Comparison of ENCODE assay signal across 21 cellular contexts in the genomic region with DNA sequence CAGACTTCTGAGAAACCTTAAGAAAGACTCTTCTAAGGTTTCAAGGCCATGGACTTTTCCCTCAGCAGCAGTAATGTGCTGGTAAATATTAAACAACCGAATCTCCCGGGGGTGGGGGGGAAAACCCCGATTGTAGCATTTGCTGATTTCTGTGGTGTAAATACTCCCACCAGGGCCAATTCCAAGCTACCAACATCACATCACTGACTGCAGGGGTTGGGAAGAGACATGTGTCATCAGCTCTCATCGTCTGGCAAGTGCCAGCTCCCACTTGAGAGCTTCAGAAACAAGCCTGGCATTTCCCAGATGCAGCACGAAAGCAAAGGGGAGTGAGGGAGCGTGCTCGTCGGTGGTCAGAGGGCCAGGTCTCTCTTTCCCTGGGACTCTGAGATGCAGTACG.
DNase-seq lines count a peak whose midpoint lies in the region; ATAC-seq, FAIRE-seq and TF ChIP-seq lines count a peak whose summit lies in the region.
"Had no signal": no experiment of that assay in that cellular context is flagged by ENCODE, and none has a peak within 500 bp of the region (broad histone marks: within the 10 kb centered on the region; RNA-seq: fewer than 3 reads in every experiment).

No MANE protein-coding gene starts in this region.

- intact Hi-C loops in upper lobe of right lung (cut with DNase I), result no loop called here

- TF ChIP-seq CTCF in A549 (IDR thresholded peaks at IDR 0.05), result no peak
- TF ChIP-seq CTCF in brain (conservative IDR thresholded peaks at IDR 0.05), result no peak
- TF ChIP-seq CTCF in neural crest cell (conservative IDR thresholded peaks at IDR 0.05), result no peak
- TF ChIP-seq CTCF in upper lobe of right lung (IDR thresholded peaks at IDR 0.05), result no peak

- H3K27me3 Mint-ChIP-seq in brain (peaks cover 19% of the 10 kb centered on the region), neural crest cell (ENCODE audit: low read depth) (peaks cover 3% of the 10 kb centered on the region)

- ATAC-seq in A549 (no peak), upper lobe of right lung (no peak)

- FAIRE-seq in A549 (lab: Jason Lieb, UNC), result no peak
- FAIRE-seq: D721Med, GM12892, H1 had no signal

- H3K36me3 Mint-ChIP-seq in brain (no peaks in the 10 kb centered on the region), neural crest cell (ENCODE audit: low read depth) (no peaks in the 10 kb centered on the region)

- no peak for DNase-seq in A549 (ENCODE audit: low read depth in 1 of 2, low spot score in 1 of 2)
- peak; percentile 42 for DNase-seq in Daoy (ENCODE audit: low read depth)
- no peak for DNase-seq in neural crest cell (ENCODE audit: low read depth, low spot score)
- no peak for DNase-seq in SW480 (ENCODE audit: low spot score)
- no peak for DNase-seq in upper lobe of right lung
- no peak for DNase-seq in T-helper 1 cell
- DNase-seq: AML-193; MV-4-11; NCI-H1417 treated with DMSO at 0.1 percent for 48 hours; NCI-H1930; NCI-H2171; NCI-H446; NK-92 treated with Interleukin-12 subunit alpha and Interleukin-12 subunit beta, amount 100 ng/mL, for 24 hours; Peyer's patch; Right ventricle myocardium superior had no signal

- TF ChIP-seq RAD21 in A549 (conservative IDR thresholded peaks at IDR 0.05 in 1 of 2, IDR thresholded peaks at IDR 0.05 in 1 of 2), result no peak

- H3K36me3 ChIP-seq in upper lobe of right lung, result no peaks in the 10 kb centered on the region
- H3K36me3 ChIP-seq: Peyer's patch had no signal

- no peak overlapping the region for H3K27ac ChIP-seq in A549
- H3K27ac ChIP-seq in upper lobe of right lung, result no peak overlapping the region
- H3K27ac ChIP-seq: C4-2B, KMS-11, Peyer's patch had no signal

- H3K9me3 ChIP-seq in A549 (no peaks in the 10 kb centered on the region), upper lobe of right lung (no peaks in the 10 kb centered on the region)
- H3K9me3 ChIP-seq: Peyer's patch had no signal

- POLR2A ChIA-PET in A549 (lab: Yijun Ruan, JAX), result no interaction called here

- TF ChIP-seq POLR2A in A549 (IDR thresholded peaks at IDR 0.05; ENCODE audit: low read length), result no peak

- no peaks in the 10 kb centered on the region for H3K27me3 ChIP-seq in upper lobe of right lung
- H3K27me3 ChIP-seq: Peyer's patch had no signal

- H3K9me3 Mint-ChIP-seq in brain (peaks cover 0 to 6% (median 0%) of the 10 kb centered on the region in 5 experiments), neural crest cell (peaks cover 6% of the 10 kb centered on the region)

- no peak overlapping the region for H3K4me3 Mint-ChIP-seq in brain
- no peak overlapping the region for H3K4me3 Mint-ChIP-seq in neural crest cell

- TF ChIP-seq EP300 in A549 (IDR thresholded peaks at IDR 0.05), result no peak

- WGBS in A549 (ENCODE audit: missing lambda C conversion rate), result 59% methylated on average over 9 of the region's 9 CpGs

- H3K4me1 Mint-ChIP-seq in brain, result peaks cover 29% of the 10 kb centered on the region
- peaks cover 10% of the 10 kb centered on the region for H3K4me1 Mint-ChIP-seq in neural crest cell

- CTCF ChIA-PET in A549 (lab: Yijun Ruan, JAX), result no interaction called here

- H3K4me1 ChIP-seq in A549, result no peaks in the 10 kb centered on the region; the same call in 2 of the 3 replicates
- H3K4me1 ChIP-seq in upper lobe of right lung, result no peaks in the 10 kb centered on the region
- H3K4me1 ChIP-seq: Peyer's patch had no signal

- H3K4me2 ChIP-seq in A549, result peak overlapping the region; percentile 16; the same call in 1 of the 3 replicates
- H3K4me2 ChIP-seq: KMS-11 had no signal

- H3K27ac Mint-ChIP-seq in brain (peak overlapping the region in 3 of 5 experiments; percentile 38 to 63 (median 46)), neural crest cell (ENCODE audit: unreplicated experiment) (peak overlapping the region; percentile 67)

- H3K4me3 ChIP-seq in A549, result no peak overlapping the region
- H3K4me3 ChIP-seq in upper lobe of right lung, result no peak overlapping the region
- H3K4me3 ChIP-seq: Peyer's patch had no signal

TF ChIP-seq in A549, 52 proteins besides CTCF, POLR2A, EP300 and RAD21:
- no peak for TF ChIP-seq JUN (IDR thresholded peaks at IDR 0.05)
- no peak for TF ChIP-seq EHF (CRISPR knock-in tag; IDR thresholded peaks at IDR 0.05)
- TF ChIP-seq RARB (CRISPR knock-in tag; IDR thresholded peaks at IDR 0.05), result no peak
- no peak for TF ChIP-seq POLR2AphosphoS2 (conservative IDR thresholded peaks at IDR 0.05; ENCODE audit: low read length)
- no peak for TF ChIP-seq SMC3 (IDR thresholded peaks at IDR 0.05)
- no peak for TF ChIP-seq BCL3 (IDR thresholded peaks at IDR 0.05)
- TF ChIP-seq MAX (IDR thresholded peaks at IDR 0.05), result no peak
- no peak for TF ChIP-seq EHMT2 (IDR thresholded peaks at IDR 0.05; ENCODE audit: low read depth)
- no peak for TF ChIP-seq CBX8 (IDR thresholded peaks at IDR 0.05)
- TF ChIP-seq RNF2 (IDR thresholded peaks at IDR 0.05; ENCODE audit: borderline replicate concordance, low read depth), result no peak
